In the genomic region with DNA sequence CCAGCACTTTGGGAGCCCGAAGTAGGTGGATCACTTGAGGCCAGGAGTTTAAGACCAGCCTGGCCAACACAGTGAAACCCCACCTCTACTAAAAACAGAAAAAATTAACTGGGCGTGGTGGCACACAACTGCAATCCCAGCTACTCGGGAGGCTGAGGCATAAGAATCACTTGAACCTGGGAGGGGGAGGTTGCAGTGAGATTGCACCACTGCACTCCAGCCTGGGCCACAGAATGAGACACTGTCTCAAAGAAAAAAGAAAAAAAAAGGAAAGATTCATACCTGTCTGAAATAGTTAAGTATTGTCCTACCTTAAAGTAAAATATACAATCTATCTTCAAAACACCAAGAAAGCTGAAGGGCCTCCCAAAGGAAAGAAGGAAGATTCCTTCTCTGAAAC, we compare ENCODE assay signal across 1 cellular context.
TF ChIP-seq lines count a peak whose summit lies in the region.

No MANE protein-coding gene starts in this region.

TF ChIP-seq in HEK293, 187 proteins besides CTCF, POLR2A, EP300 and RAD21 (continued from another document):
- TF ChIP-seq, protein P1, sequence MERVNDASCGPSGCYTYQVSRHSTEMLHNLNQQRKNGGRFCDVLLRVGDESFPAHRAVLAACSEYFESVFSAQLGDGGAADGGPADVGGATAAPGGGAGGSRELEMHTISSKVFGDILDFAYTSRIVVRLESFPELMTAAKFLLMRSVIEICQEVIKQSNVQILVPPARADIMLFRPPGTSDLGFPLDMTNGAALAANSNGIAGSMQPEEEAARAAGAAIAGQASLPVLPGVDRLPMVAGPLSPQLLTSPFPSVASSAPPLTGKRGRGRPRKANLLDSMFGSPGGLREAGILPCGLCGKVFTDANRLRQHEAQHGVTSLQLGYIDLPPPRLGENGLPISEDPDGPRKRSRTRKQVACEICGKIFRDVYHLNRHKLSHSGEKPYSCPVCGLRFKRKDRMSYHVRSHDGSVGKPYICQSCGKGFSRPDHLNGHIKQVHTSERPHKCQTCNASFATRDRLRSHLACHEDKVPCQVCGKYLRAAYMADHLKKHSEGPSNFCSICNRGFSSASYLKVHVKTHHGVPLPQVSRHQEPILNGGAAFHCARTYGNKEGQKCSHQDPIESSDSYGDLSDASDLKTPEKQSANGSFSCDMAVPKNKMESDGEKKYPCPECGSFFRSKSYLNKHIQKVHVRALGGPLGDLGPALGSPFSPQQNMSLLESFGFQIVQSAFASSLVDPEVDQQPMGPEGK (tag by site-specific recombination; IDR thresholded peaks at IDR 0.05), result 0 out of 2 replicates have a peak, but pooled peaks have one; percentile 16
- TF ChIP-seq, protein P2, sequence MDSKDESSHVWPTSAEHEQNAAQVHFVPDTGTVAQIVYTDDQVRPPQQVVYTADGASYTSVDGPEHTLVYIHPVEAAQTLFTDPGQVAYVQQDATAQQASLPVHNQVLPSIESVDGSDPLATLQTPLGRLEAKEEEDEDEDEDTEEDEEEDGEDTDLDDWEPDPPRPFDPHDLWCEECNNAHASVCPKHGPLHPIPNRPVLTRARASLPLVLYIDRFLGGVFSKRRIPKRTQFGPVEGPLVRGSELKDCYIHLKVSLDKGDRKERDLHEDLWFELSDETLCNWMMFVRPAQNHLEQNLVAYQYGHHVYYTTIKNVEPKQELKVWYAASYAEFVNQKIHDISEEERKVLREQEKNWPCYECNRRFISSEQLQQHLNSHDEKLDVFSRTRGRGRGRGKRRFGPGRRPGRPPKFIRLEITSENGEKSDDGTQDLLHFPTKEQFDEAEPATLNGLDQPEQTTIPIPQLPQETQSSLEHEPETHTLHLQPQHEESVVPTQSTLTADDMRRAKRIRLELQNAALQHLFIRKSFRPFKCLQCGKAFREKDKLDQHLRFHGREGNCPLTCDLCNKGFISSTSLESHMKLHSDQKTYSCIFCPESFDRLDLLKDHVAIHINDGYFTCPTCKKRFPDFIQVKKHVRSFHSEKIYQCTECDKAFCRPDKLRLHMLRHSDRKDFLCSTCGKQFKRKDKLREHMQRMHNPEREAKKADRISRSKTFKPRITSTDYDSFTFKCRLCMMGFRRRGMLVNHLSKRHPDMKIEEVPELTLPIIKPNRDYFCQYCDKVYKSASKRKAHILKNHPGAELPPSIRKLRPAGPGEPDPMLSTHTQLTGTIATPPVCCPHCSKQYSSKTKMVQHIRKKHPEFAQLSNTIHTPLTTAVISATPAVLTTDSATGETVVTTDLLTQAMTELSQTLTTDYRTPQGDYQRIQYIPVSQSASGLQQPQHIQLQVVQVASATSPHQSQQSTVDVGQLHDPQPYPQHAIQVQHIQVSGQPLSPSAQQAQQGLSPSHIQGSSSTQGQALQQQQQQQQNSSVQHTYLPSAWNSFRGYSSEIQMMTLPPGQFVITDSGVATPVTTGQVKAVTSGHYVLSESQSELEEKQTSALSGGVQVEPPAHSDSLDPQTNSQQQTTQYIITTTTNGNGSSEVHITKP (tag by site-specific recombination; IDR thresholded peaks at IDR 0.05), result peak; percentile 67; the same call in 1 of the 2 replicates
- TF ChIP-seq ZNF121 (tag by site-specific recombination; IDR thresholded peaks at IDR 0.05) (0 out of 2 replicates have a peak, but pooled peaks have one; percentile 9), KLF1 (tag by site-specific recombination; IDR thresholded peaks at IDR 0.05) (peak; percentile 45; the same call in 1 of the 2 replicates)
TF ChIP-seq in HEK293: peak in this region for 6.
